ENCODE assay signal across 10 cellular contexts in the genomic region with DNA sequence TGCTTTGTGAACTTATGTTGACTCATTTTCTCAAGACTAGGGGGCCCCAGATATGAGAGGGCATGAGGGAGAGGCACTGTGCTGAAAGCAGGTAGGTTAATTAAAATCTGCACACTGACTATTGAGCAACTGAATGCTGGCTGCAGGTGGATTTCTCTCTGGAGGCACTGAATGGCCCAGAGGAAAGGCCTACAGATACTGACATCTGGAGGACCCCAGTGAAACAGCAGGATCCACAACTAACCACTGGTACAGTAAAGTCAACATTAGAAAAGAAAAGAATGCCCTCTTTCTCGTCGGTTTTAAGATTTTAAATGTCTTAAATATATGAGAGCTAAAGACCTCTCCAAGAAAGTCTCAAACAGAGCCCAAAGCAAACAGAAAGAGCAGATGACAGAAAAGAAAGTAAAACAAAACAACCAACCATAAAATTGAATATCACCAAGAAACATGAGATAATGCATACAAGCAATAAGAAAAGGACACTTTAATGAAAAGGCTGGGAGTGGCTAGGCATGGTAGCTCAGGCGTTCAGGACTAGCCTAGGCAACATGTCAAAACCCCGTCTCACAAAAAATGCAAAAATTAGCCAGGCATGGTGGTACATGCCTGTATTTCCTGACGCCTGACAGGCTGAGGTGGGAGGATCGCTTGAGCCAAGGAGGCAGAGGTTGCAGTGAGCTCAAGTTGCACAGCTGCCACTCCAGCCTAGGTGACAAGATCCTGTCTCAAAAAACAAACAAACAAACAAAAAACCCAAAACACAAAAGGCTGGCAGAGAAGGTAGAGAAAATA. TPM values are rescaled to one million over a fixed set of nuclear protein-coding genes. Genes with fewer than 3 reads are reported as not detected.
A peak's percentile ranks its signal among the peaks of the same experiment; 100 is the strongest.
DNase-seq lines count a peak whose midpoint lies in the region; ATAC-seq and TF ChIP-seq lines count a peak whose summit lies in the region.
"Had no signal": no experiment of that assay in that cellular context is flagged by ENCODE, and none has a peak within 500 bp of the region (broad histone marks: within the 10 kb centered on the region; RNA-seq: fewer than 3 reads in every experiment).

No MANE protein-coding gene starts in this region.

- no peak for TF ChIP-seq EP300 in ovary (IDR thresholded peaks at IDR 0.05)

- no peak for TF ChIP-seq POLR2A in ovary (IDR thresholded peaks at IDR 0.05)

- DNase-seq in GM23248 (peak; percentile 29), fibroblast of lung (ENCODE audit: low read depth in 2 of 2) (peak in 1 of 2 donors; percentile 25), ovary (no peak), GM19240 (ENCODE audit: insufficient read length, low spot score) (no peak), NCI-H1417 treated with DMSO at 0.1 percent for 48 hours (lab: John Stamatoyannopoulos, UW) (no peak)
- no peak for DNase-seq in stimulated activated CD4-positive, alpha-beta T cell treated with anti-CD3 and anti-CD28 coated beads, Interleukin-15, amount 100 ng/mL, for 24 hours
- DNase-seq in stimulated activated effector memory CD8-positive, alpha-beta T cell treated with anti-CD3 and anti-CD28 coated beads, Interleukin-12 subunit alpha, Interleukin-12 subunit beta, amount 100 ng/mL, for 72 hours (ENCODE audit: low spot score in 2 of 2), result no peak
- DNase-seq: naive B cell had no signal

- H4K20me1 ChIP-seq in GM23248 (ENCODE audit: insufficient read depth) (no peaks in the 10 kb centered on the region), OCI-LY3 (ENCODE audit: insufficient read depth, low read length) (no peaks in the 10 kb centered on the region), fibroblast of lung (ENCODE audit: control insufficient read depth, extremely low read depth, insufficient read depth, low read length) (no peaks in the 10 kb centered on the region)

- H3F3A ChIP-seq in GM23248 (ENCODE audit: insufficient read depth), result no peaks in the 10 kb centered on the region

- H3K9me3 ChIP-seq in GM23248 (ENCODE audit: low read depth) (no peaks in the 10 kb centered on the region), OCI-LY3 (ENCODE audit: insufficient read depth, low read length) (no peaks in the 10 kb centered on the region), fibroblast of lung (ENCODE audit: control insufficient read depth, insufficient read depth, low read depth, low read length) (no peaks in the 10 kb centered on the region), ovary (no peaks in the 10 kb centered on the region)

- intact Hi-C loops in ovary (cut with DNase I), result no loop called here

- peaks cover 51% of the 10 kb centered on the region for H3K36me3 ChIP-seq in GM23248 (ENCODE audit: low read depth)
- H3K36me3 ChIP-seq in OCI-LY3 (replicated peaks; ENCODE audit: low read depth, low read length), result peaks cover 89% of the 10 kb centered on the region
- peaks cover 8% of the 10 kb centered on the region for H3K36me3 ChIP-seq in fibroblast of lung (ENCODE audit: control insufficient read depth, insufficient read depth, low read length)
- H3K36me3 ChIP-seq in ovary, result no peaks in the 10 kb centered on the region

- TF ChIP-seq CTCF in OCI-LY3 (IDR thresholded peaks at IDR 0.05; ENCODE audit: low read depth, low read length), result peak; percentile 50
- TF ChIP-seq CTCF in fibroblast of lung (conservative IDR thresholded peaks at IDR 0.05 in 1 of 2, IDR thresholded peaks at IDR 0.05 in 1 of 2; ENCODE audit: low read depth in 1 of 2, low read length in 2 of 2), result peak; percentile 35 to 48
- TF ChIP-seq CTCF in ovary (IDR thresholded peaks at IDR 0.05), result peak in 2 of 3 donors; percentile 8 to 10

- no peak overlapping the region for H3K4me2 ChIP-seq in GM23248 (ENCODE audit: unreplicated experiment)
- no peak overlapping the region for H3K4me2 ChIP-seq in OCI-LY3 (ENCODE audit: low read length)
- H3K4me2 ChIP-seq in fibroblast of lung (ENCODE audit: extremely low read depth, insufficient read depth, low read length), result no peak overlapping the region

- H2AFZ ChIP-seq in GM23248 (no peak overlapping the region), OCI-LY3 (ENCODE audit: low read depth, low read length) (no peak overlapping the region), fibroblast of lung (ENCODE audit: low read length) (no peak overlapping the region)

- no peaks in the 10 kb centered on the region for H3K9me2 ChIP-seq in GM23248 (ENCODE audit: insufficient read depth)

- peaks cover 6% of the 10 kb centered on the region for H3K4me1 Mint-ChIP-seq in stimulated activated effector memory CD8-positive, alpha-beta T cell treated with anti-CD3 and anti-CD28 coated beads, Interleukin-12 subunit alpha, Interleukin-12 subunit beta, amount 100 ng/mL, for 72 hours
- H3K4me1 Mint-ChIP-seq: naive B cell had no signal

- 96 to 97% methylated on average over 6 of the region's 6 CpGs for WGBS in GM23248 (ENCODE audit: low coverage in 1 of 2, low lambda C conversion rate in 2 of 2, missing lambda C conversion rate in 2 of 2), 2 experiments
- WGBS in ovary, 3 donors, result 73 to 82% (median 76%) methylated on average over 6 of the region's 6 CpGs

- H3K79me2 ChIP-seq in GM23248 (ENCODE audit: insufficient read depth), result 0 out of 2 replicates have a peak, but pooled peaks cover 7% of the 10 kb centered on the region
- H3K79me2 ChIP-seq in OCI-LY3 (ENCODE audit: low read length), result no peaks in the 10 kb centered on the region
- H3K79me2 ChIP-seq in fibroblast of lung (ENCODE audit: control insufficient read depth, insufficient read depth, low read length), result no peaks in the 10 kb centered on the region

- no peak overlapping the region for H3K27ac Mint-ChIP-seq in stimulated activated effector memory CD8-positive, alpha-beta T cell treated with anti-CD3 and anti-CD28 coated beads, Interleukin-12 subunit alpha, Interleukin-12 subunit beta, amount 100 ng/mL, for 72 hours

- H3K27ac ChIP-seq in GM23248 (no peak overlapping the region), OCI-LY3 (ENCODE audit: low read length) (no peak overlapping the region), fibroblast of lung (ENCODE audit: insufficient read depth, low read length) (no peak overlapping the region), ovary (no peak overlapping the region)

- in situ Hi-C loops in GM23248 (cut with MboI), result no loop called here

- no peak overlapping the region for H3K4me3 Mint-ChIP-seq in stimulated activated effector memory CD8-positive, alpha-beta T cell treated with anti-CD3 and anti-CD28 coated beads, Interleukin-12 subunit alpha, Interleukin-12 subunit beta, amount 100 ng/mL, for 72 hours
- H3K4me3 Mint-ChIP-seq: naive B cell had no signal

- H3K9me3 Mint-ChIP-seq in stimulated activated effector memory CD8-positive, alpha-beta T cell treated with anti-CD3 and anti-CD28 coated beads, Interleukin-12 subunit alpha, Interleukin-12 subunit beta, amount 100 ng/mL, for 72 hours, result no peaks in the 10 kb centered on the region

- peaks cover 100% of the 10 kb centered on the region for H3K36me3 Mint-ChIP-seq in stimulated activated effector memory CD8-positive, alpha-beta T cell treated with anti-CD3 and anti-CD28 coated beads, Interleukin-12 subunit alpha, Interleukin-12 subunit beta, amount 100 ng/mL, for 72 hours

- ATAC-seq in stimulated activated effector memory CD8-positive, alpha-beta T cell treated with anti-CD3 and anti-CD28 coated beads, Interleukin-12 subunit alpha, Interleukin-12 subunit beta, amount 100 ng/mL, for 72 hours, result no peak
- ATAC-seq: Panc1 had no signal

- H3K4me3 ChIP-seq in GM23248, result no peak overlapping the region
- H3K4me3 ChIP-seq in OCI-LY3 (ENCODE audit: low read length), result no peak overlapping the region
- no peak overlapping the region for H3K4me3 ChIP-seq in fibroblast of lung (replicated peaks in 1 of 4; ENCODE audit: control extremely low read depth in 1 of 4, insufficient read depth in 1 of 4, low read depth in 3 of 4, low read length in 4 of 4)
- H3K4me3 ChIP-seq in ovary, result no peak overlapping the region

- H3K4me1 ChIP-seq in GM23248 (ENCODE audit: insufficient read depth), result peaks cover 10% of the 10 kb centered on the region
- peaks cover 20% of the 10 kb centered on the region for H3K4me1 ChIP-seq in OCI-LY3 (ENCODE audit: low read length)
- peaks cover 2% of the 10 kb centered on the region for H3K4me1 ChIP-seq in fibroblast of lung (ENCODE audit: control insufficient read depth, extremely low read depth, insufficient read depth, low read length)
- no peaks in the 10 kb centered on the region for H3K4me1 ChIP-seq in ovary (ENCODE audit: insufficient read depth)

- H3K9ac ChIP-seq in GM23248 (no peak overlapping the region), OCI-LY3 (ENCODE audit: low read length) (no peak overlapping the region), fibroblast of lung (ENCODE audit: insufficient read depth, low read length) (no peak overlapping the region)

- no peaks in the 10 kb centered on the region for H3K27me3 ChIP-seq in GM23248 (replicated peaks; ENCODE audit: insufficient read depth)
- H3K27me3 ChIP-seq in OCI-LY3 (ENCODE audit: low read depth, low read length), result no peaks in the 10 kb centered on the region
- H3K27me3 ChIP-seq in fibroblast of lung (ENCODE audit: control insufficient read depth, insufficient read depth, low read length), result no peaks in the 10 kb centered on the region
- no peaks in the 10 kb centered on the region for H3K27me3 ChIP-seq in ovary

RNA-seq across cellular contexts. Expression of gene PUM3, which starts 43.3 kb away (rescaled TPM):
- 28.2 and 37.1 TPM in 2 replicates for total RNA-seq in GM23248 (2014; rRNA removed; shearing (Covaris generic))
- polyA plus RNA-seq in GM23248 (2016; fragmentation: Nextera tagmentation; extraction: Ambion mirVana) (32.0 and 34.3 TPM in 2 replicates), fibroblast of lung (40.7 and 49.4 TPM in 2 replicates), ovary (10 to 100 TPM; 14.6 to 21.9 TPM)
- total RNA-seq in fibroblast of lung (39.5 and 42.6 TPM in 2 replicates), ovary (10 to 100 TPM; 33.7 to 76.8 (median 41.0) TPM)
- 33.3 and 46.1 TPM in 2 replicates for polyA plus RNA-seq in fibroblast of lung (2012)
- polyA minus RNA-seq in fibroblast of lung (ENCODE audit: low replicate concordance), result 9.1 and 9.9 TPM in 2 replicates
